Comparison of ENCODE assay signal across 6 cellular contexts in the genomic region with DNA sequence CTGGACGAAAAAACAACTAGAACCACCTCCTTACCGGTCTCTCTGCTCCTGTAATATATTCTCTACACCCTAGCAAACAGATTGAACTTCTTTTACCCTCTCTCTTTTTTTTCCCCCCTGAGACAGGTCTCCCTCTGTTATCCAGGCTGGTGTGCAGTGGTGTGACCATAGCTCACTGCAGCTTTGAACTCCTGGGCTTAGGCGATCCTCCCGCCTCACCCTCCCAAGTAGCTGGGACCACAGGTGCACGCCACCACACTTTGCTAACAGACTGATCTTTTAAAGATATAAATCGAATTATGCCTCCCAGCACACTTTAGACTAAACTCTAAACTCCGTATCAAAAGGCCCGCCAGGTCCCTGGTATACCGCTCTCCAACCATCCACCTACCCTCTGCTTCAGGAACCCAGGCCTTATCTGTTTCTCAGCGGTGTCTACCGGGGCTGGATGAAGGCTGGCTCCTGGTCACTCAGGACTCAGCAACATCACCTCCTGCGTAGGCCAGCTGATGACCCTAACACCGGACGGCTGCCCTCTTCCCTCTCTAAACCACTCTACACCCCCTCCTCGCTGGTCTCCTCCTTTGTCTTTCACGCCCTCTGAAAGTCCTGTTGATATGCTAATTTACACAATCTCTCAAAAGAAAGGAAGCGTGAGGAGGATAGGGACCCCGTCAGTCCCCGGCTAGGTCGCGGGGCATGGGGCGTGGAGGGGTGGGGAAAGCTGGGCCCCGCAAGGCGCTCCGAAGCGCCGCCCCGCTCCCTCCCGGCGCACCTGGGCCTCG. TPM values are rescaled to one million over a fixed set of nuclear protein-coding genes. Genes with fewer than 3 reads are reported as not detected.
DNase-seq lines count a peak whose midpoint lies in the region; ATAC-seq and TF ChIP-seq lines count a peak whose summit lies in the region.

No MANE protein-coding gene starts in this region.

- WGBS in adipose tissue, 3 donors = 14 to 17% (median 17%) methylated on average over 31 of the region's 31 CpGs

- peaks cover 19% of the 10 kb centered on the region for H3K4me1 ChIP-seq in mucosa of descending colon (ENCODE audit: low read depth)

- no peaks in the 10 kb centered on the region for H3K36me3 ChIP-seq in mucosa of descending colon (ENCODE audit: low read depth)

- intact Hi-C loops in mucosa of descending colon (cut with DNase I, micrococcal nuclease) = no loop called here

- H3K9me3 ChIP-seq in mucosa of descending colon = no peaks in the 10 kb centered on the region

- peak overlapping the region; percentile 83 for H3K27ac ChIP-seq in adipose tissue (ENCODE audit: low read depth, low read length)

- ATAC-seq in HG03139 (IDR thresholded peaks at IDR 0.05; ENCODE audit: unreplicated experiment) = peak; percentile 21
- ATAC-seq in mucosa of descending colon = peak; percentile 17
- ATAC-seq in HG03442 (IDR thresholded peaks at IDR 0.05; ENCODE audit: unreplicated experiment) = no peak

- TF ChIP-seq CTCF in mucosa of descending colon (IDR thresholded peaks at IDR 0.05) = no peak

- H3K4me3 ChIP-seq in mucosa of descending colon = peak overlapping the region; percentile 93

- DNase-seq in mucosa of descending colon (no peak), Ammon's horn (ENCODE audit: low spot score) (no peak)
- DNase-seq in activated CD4-positive, alpha-beta T cell treated with anti-CD3 and anti-CD28 coated beads, Interleukin-2, amount 50 U/mL, for 48 hours = no peak

RNA-seq across cellular contexts. Expression of gene C22orf39, which starts 0.7 kb away (rescaled TPM):
- 10 to 100 TPM; 24.3 to 44.4 (median 36.1) TPM for polyA plus RNA-seq in adipose tissue
- total RNA-seq in mucosa of descending colon = 10 to 100 TPM; 21.9 to 60.4 (median 28.0) TPM

RNA-seq across cellular contexts. Expression of gene MRPL40, which starts 14.4 kb away (rescaled TPM):
- 10 to 100 TPM; 25.9 to 46.1 (median 37.3) TPM for polyA plus RNA-seq in adipose tissue
- 10 to 100 TPM; 15.2 to 21.7 (median 19.0) TPM for total RNA-seq in mucosa of descending colon

RNA-seq across cellular contexts. Expression of gene HIRA, which starts 15.3 kb away (rescaled TPM):
- polyA plus RNA-seq in adipose tissue = 10 to 100 TPM in 2 of 3 donors, 1 to 10 TPM in 1; 8.2 to 17.6 (median 16.2) TPM
- 10 to 100 TPM; 24.0 to 35.0 (median 27.4) TPM for total RNA-seq in mucosa of descending colon

RNA-seq across cellular contexts. Expression of gene UFD1, which starts 32.2 kb away (rescaled TPM):
- polyA plus RNA-seq in adipose tissue = 10 to 100 TPM; 39.6 to 73.8 (median 73.4) TPM
- total RNA-seq in mucosa of descending colon = 10 to 100 TPM; 48.5 to 71.0 (median 49.9) TPM

RNA-seq across cellular contexts. Expression of gene CDC45, which starts 32.9 kb away (rescaled TPM):
- 1 to 10 TPM in 1 of 3 donors, under 1 TPM in 2; 0.12 to 1.9 (median 0.23) TPM for polyA plus RNA-seq in adipose tissue
- 10 to 100 TPM in 1 of 3 donors, 1 to 10 TPM in 2; 2.2 to 13.9 (median 2.8) TPM for total RNA-seq in mucosa of descending colon
